In the genomic region with DNA sequence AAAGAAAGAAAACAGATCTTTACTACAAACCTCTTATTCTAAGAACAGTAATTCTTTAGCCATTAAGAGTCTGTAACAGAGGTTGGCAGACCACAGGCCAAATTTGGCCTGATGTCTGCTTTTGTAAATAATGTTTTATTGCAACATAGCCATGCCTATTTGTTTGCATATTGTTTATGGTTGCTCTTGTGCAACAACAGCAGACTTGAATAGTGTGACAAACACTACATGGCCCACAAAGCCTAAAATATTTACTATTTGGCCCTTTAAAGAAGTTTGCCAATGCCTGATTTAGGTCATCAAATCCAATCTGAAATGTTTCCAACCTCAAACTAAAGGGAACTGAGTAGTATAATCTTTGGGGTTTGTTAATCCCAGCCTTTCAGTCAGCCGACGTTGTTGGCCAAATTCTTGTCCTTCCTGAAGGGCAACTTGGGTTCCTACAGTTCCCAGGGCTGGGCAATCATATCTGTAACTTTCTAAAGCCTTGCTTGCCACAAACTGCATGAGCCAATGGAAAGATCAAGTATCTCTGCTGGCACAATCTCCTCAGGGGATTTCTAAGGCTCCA, we compare ENCODE assay signal across 2 cellular contexts.
TF ChIP-seq lines count a peak whose summit lies in the region.

No MANE protein-coding gene starts in this region.

TF ChIP-seq in IMR-90, 13 proteins besides CTCF, POLR2A, EP300 and RAD21:
- TF ChIP-seq SMC3 (IDR thresholded peaks at IDR 0.05; ENCODE audit: low read depth, low read length) (no peak), BHLHE40 (IDR thresholded peaks at IDR 0.05; ENCODE audit: low read depth, low read length) (no peak), CEBPB (IDR thresholded peaks at IDR 0.05; ENCODE audit: low read depth, low read length) (peak; percentile 74), CHD1 (IDR thresholded peaks at IDR 0.05; ENCODE audit: low read depth, low read length) (no peak)

TF ChIP-seq in liver, 16 proteins besides CTCF, POLR2A, EP300 and RAD21:
- TF ChIP-seq GABPA (IDR thresholded peaks at IDR 0.05 in 1 of 2, conservative IDR thresholded peaks at IDR 0.05 in 1 of 2) (peak in 1 of 2 donors; percentile 41), TAF1 (conservative IDR thresholded peaks at IDR 0.05) (no peak), YY1 (IDR thresholded peaks at IDR 0.05) (peak; percentile 79), JUND (IDR thresholded peaks at IDR 0.05) (peak in 1 of 2 donors; percentile 61), FOXA1 (IDR thresholded peaks at IDR 0.05) (peak; percentile 71), NR2F2 (IDR thresholded peaks at IDR 0.05) (no peak), HNF4G (IDR thresholded peaks at IDR 0.05) (no peak), SP1 (IDR thresholded peaks at IDR 0.05) (peak; percentile 70), EGR1 (IDR thresholded peaks at IDR 0.05; ENCODE audit: low read depth in 2 of 2) (peak in 1 of 2 donors; percentile 47), RXRA (IDR thresholded peaks at IDR 0.05) (peak; percentile 48 to 88), HNF4A (conservative IDR thresholded peaks at IDR 0.05) (peak; percentile 63 to 81), FOXA2 (IDR thresholded peaks at IDR 0.05) (peak; percentile 95)
- TF ChIP-seq, protein P1, sequence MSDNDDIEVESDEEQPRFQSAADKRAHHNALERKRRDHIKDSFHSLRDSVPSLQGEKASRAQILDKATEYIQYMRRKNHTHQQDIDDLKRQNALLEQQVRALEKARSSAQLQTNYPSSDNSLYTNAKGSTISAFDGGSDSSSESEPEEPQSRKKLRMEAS (IDR thresholded peaks at IDR 0.05) = peak; percentile 46
- TF ChIP-seq, protein P2, sequence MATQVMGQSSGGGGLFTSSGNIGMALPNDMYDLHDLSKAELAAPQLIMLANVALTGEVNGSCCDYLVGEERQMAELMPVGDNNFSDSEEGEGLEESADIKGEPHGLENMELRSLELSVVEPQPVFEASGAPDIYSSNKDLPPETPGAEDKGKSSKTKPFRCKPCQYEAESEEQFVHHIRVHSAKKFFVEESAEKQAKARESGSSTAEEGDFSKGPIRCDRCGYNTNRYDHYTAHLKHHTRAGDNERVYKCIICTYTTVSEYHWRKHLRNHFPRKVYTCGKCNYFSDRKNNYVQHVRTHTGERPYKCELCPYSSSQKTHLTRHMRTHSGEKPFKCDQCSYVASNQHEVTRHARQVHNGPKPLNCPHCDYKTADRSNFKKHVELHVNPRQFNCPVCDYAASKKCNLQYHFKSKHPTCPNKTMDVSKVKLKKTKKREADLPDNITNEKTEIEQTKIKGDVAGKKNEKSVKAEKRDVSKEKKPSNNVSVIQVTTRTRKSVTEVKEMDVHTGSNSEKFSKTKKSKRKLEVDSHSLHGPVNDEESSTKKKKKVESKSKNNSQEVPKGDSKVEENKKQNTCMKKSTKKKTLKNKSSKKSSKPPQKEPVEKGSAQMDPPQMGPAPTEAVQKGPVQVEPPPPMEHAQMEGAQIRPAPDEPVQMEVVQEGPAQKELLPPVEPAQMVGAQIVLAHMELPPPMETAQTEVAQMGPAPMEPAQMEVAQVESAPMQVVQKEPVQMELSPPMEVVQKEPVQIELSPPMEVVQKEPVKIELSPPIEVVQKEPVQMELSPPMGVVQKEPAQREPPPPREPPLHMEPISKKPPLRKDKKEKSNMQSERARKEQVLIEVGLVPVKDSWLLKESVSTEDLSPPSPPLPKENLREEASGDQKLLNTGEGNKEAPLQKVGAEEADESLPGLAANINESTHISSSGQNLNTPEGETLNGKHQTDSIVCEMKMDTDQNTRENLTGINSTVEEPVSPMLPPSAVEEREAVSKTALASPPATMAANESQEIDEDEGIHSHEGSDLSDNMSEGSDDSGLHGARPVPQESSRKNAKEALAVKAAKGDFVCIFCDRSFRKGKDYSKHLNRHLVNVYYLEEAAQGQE (IDR thresholded peaks at IDR 0.05) = peak; percentile 58
- TF ChIP-seq, protein P3, sequence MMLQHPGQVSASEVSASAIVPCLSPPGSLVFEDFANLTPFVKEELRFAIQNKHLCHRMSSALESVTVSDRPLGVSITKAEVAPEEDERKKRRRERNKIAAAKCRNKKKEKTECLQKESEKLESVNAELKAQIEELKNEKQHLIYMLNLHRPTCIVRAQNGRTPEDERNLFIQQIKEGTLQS (IDR thresholded peaks at IDR 0.05) = no peak
- TF ChIP-seq, protein P4, sequence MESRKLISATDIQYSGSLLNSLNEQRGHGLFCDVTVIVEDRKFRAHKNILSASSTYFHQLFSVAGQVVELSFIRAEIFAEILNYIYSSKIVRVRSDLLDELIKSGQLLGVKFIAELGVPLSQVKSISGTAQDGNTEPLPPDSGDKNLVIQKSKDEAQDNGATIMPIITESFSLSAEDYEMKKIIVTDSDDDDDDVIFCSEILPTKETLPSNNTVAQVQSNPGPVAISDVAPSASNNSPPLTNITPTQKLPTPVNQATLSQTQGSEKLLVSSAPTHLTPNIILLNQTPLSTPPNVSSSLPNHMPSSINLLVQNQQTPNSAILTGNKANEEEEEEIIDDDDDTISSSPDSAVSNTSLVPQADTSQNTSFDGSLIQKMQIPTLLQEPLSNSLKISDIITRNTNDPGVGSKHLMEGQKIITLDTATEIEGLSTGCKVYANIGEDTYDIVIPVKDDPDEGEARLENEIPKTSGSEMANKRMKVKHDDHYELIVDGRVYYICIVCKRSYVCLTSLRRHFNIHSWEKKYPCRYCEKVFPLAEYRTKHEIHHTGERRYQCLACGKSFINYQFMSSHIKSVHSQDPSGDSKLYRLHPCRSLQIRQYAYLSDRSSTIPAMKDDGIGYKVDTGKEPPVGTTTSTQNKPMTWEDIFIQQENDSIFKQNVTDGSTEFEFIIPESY (IDR thresholded peaks at IDR 0.05) = peak; percentile 72
